In genomic region chr14:70821581-70821915, GRCh38 we compare ENCODE assay signal across 8 cellular contexts. TPM values are rescaled to one million over a fixed set of nuclear protein-coding genes. Genes with fewer than 3 reads are reported as not detected.
DNase-seq lines count a peak whose midpoint lies in the region; ATAC-seq and TF ChIP-seq lines count a peak whose summit lies in the region.

No MANE protein-coding gene starts in this region.

- H3K27me3 Mint-ChIP-seq in activated naive CD4-positive, alpha-beta T cell treated with anti-CD3 and anti-CD28 coated beads, Interleukin-2, amount 50 U/mL, for 24 hours, result no peaks in the 10 kb centered on the region

- H4K20me1 ChIP-seq in mammary epithelial cell (ENCODE audit: insufficient read depth, low read length), result no peaks in the 10 kb centered on the region

- no peak for DNase-seq in activated naive CD4-positive, alpha-beta T cell treated with anti-CD3 and anti-CD28 coated beads, Interleukin-2, amount 50 U/mL, for 16 hours
- DNase-seq in mammary epithelial cell (no peak), uterus (no peak), globus pallidus (ENCODE audit: low spot score) (no peak), ACHN (no peak)

- 9% methylated on average over 5 of the region's 23 CpGs for WGBS in mammary epithelial cell (ENCODE audit: low coverage, missing lambda C conversion rate)
- 2 to 5% methylated on average over 7 to 13 of the region's 23 CpGs for WGBS in mesodermal cell (ENCODE audit: insufficient coverage in 2 of 2), 2 experiments

- H3K9me3 ChIP-seq in mammary epithelial cell (replicated peaks; ENCODE audit: insufficient read depth, low read length) (no peaks in the 10 kb centered on the region), mesodermal cell (ENCODE audit: control insufficient read depth, low read length) (no peaks in the 10 kb centered on the region), uterus (no peaks in the 10 kb centered on the region)

- no peak overlapping the region for H3K27ac ChIP-seq in mammary epithelial cell (ENCODE audit: insufficient read depth, low read depth, low read length)
- no peak overlapping the region for H3K27ac ChIP-seq in mesodermal cell (ENCODE audit: low read depth, low read length, severe bottlenecking)
- H3K27ac ChIP-seq in uterus, result no peak overlapping the region

- H3K36me3 Mint-ChIP-seq in activated naive CD4-positive, alpha-beta T cell treated with anti-CD3 and anti-CD28 coated beads, Interleukin-2, amount 50 U/mL, for 24 hours, result no peaks in the 10 kb centered on the region

- H3K4me3 ChIP-seq in mammary epithelial cell (replicated peaks in 1 of 3; ENCODE audit: insufficient read depth in 1 of 3, low read depth in 2 of 3, low read length in 3 of 3), result peak overlapping the region; percentile 69 to 76 (median 69)
- H3K4me3 ChIP-seq in mesodermal cell (ENCODE audit: extremely low read depth, insufficient read depth, low read length, poor library complexity, severe bottlenecking), result peak overlapping the region; percentile 61
- H3K4me3 ChIP-seq in uterus, result peak overlapping the region; percentile 49 to 61

- H3K36me3 ChIP-seq in mammary epithelial cell (ENCODE audit: insufficient read depth, low read length), result no peaks in the 10 kb centered on the region
- no peaks in the 10 kb centered on the region for H3K36me3 ChIP-seq in mesodermal cell (ENCODE audit: control insufficient read depth, insufficient read depth, low read length)
- no peaks in the 10 kb centered on the region for H3K36me3 ChIP-seq in uterus

- H3K4me1 Mint-ChIP-seq in activated naive CD4-positive, alpha-beta T cell treated with anti-CD3 and anti-CD28 coated beads, Interleukin-2, amount 50 U/mL, for 24 hours, result peaks cover 9% of the 10 kb centered on the region

- H3K27me3 ChIP-seq in mammary epithelial cell (ENCODE audit: insufficient read depth, low read length) (no peaks in the 10 kb centered on the region), uterus (no peaks in the 10 kb centered on the region)

- peak overlapping the region; percentile 99 for H3K4me2 ChIP-seq in mammary epithelial cell (ENCODE audit: insufficient read depth, low read depth, low read length)

- peak overlapping the region; percentile 95 for H2AFZ ChIP-seq in mammary epithelial cell (ENCODE audit: low read depth, low read length)

- TF ChIP-seq CTCF in mammary epithelial cell (conservative IDR thresholded peaks at IDR 0.05 in 1 of 2, IDR thresholded peaks at IDR 0.05 in 1 of 2; ENCODE audit: extremely low read depth in 1 of 2, insufficient read depth in 1 of 2, low read depth in 1 of 2, low read length in 2 of 2) (no peak), uterus (IDR thresholded peaks at IDR 0.05) (no peak)

- dilution Hi-C loops in mammary epithelial cell (cut with HindIII; ENCODE audit: low sequenced_read_pairs), result no loop called here

- H3K9ac ChIP-seq in mammary epithelial cell (ENCODE audit: insufficient read depth, low read length), result peak overlapping the region; percentile 52

- intact Hi-C loops in mammary epithelial cell (cut with micrococcal nuclease) (loop anchor here (5.0 kb wide), 1 partner anchor 931 kb away; no protein-coding TSS in a partner anchor), uterus (cut with DNase I; ENCODE audit: low total_unique reads) (no loop called here)

- no peaks in the 10 kb centered on the region for H3K79me2 ChIP-seq in mammary epithelial cell (ENCODE audit: insufficient read depth, low read length)

- TF ChIP-seq POLR2A in uterus (IDR thresholded peaks at IDR 0.05), result no peak

- H3K4me3 Mint-ChIP-seq in activated naive CD4-positive, alpha-beta T cell treated with anti-CD3 and anti-CD28 coated beads, Interleukin-2, amount 50 U/mL, for 24 hours, result peak overlapping the region; percentile 84

- no peaks in the 10 kb centered on the region for H3K9me3 Mint-ChIP-seq in activated naive CD4-positive, alpha-beta T cell treated with anti-CD3 and anti-CD28 coated beads, Interleukin-2, amount 50 U/mL, for 24 hours

- no peak overlapping the region for H3K27ac Mint-ChIP-seq in activated naive CD4-positive, alpha-beta T cell treated with anti-CD3 and anti-CD28 coated beads, Interleukin-2, amount 50 U/mL, for 24 hours

- H3K4me1 ChIP-seq in mammary epithelial cell (ENCODE audit: insufficient read depth, low read length) (peaks cover 19% of the 10 kb centered on the region), mesodermal cell (ENCODE audit: control insufficient read depth, insufficient read depth, low read length, poor library complexity, severe bottlenecking) (no peaks in the 10 kb centered on the region), uterus (no peaks in the 10 kb centered on the region)

- in situ Hi-C loops in mammary epithelial cell (cut with MboI; ENCODE audit: low sequenced_read_pairs in 2 of 2) (loop anchor here in 1 of 2 donors (5.0 to 10.0 kb wide), 2 partner anchors 83 to 151 kb away; partner anchors contain the start of gene PCNX1), ACHN (cut with HindIII; ENCODE audit: low pct_ligation_motif_present, low pct_unique_long_range_greater_than_20kb, low sequenced_read_pairs) (no loop called here)

- ATAC-seq in HG02678 (IDR thresholded peaks at IDR 0.05; ENCODE audit: unreplicated experiment), result no peak

- CTCF ChIA-PET in mammary epithelial cell (lab: Charles Lee; ENCODE audit: low non-redundant PET), result interaction anchor here (0.6 kb wide), 1 partner anchor 86 kb away, joined by 6 read pairs; no protein-coding TSS in a partner anchor

- no TSS peak for BruUV-seq in mammary epithelial cell (replicated peaks; lab: Mats Ljungman, UMichigan)

RNA-seq across cellular contexts. Expression of gene MAP3K9, which starts 12.2 kb away (rescaled TPM):
- total RNA-seq in mammary epithelial cell (10 to 100 TPM; 24.3 to 38.9 TPM), uterus (1 to 10 TPM in 2 of 4 donors, under 1 TPM in 2; 0.29 to 2.8 (median 1.2) TPM)
- 17.6 TPM for polyA plus RNA-seq in mammary epithelial cell
- 67.4 TPM for polyA minus RNA-seq in mammary epithelial cell
- polyA plus RNA-seq in mesodermal cell (2013, experiment 1 of 2), result 2.9 TPM
- 1.7 TPM for polyA plus RNA-seq in mesodermal cell (2013, experiment 2 of 2)

Comparison
In these comparisons a context has a peak if more than half of its experiments do, and no peak if none do; other contexts are left out.
1. RNA of gene MAP3K9, which starts 12.2 kb away (total RNA-seq): 24.3 to 38.9 TPM in mammary epithelial cell; 0.29 to 2.8 TPM in uterus; every median in the first group is over 4 times any median in the second.
2. Peak in every context shown above with its lines, with median percentiles within 50 percentile points of each other: H3K4me3 ChIP-seq.